In the genomic region with DNA sequence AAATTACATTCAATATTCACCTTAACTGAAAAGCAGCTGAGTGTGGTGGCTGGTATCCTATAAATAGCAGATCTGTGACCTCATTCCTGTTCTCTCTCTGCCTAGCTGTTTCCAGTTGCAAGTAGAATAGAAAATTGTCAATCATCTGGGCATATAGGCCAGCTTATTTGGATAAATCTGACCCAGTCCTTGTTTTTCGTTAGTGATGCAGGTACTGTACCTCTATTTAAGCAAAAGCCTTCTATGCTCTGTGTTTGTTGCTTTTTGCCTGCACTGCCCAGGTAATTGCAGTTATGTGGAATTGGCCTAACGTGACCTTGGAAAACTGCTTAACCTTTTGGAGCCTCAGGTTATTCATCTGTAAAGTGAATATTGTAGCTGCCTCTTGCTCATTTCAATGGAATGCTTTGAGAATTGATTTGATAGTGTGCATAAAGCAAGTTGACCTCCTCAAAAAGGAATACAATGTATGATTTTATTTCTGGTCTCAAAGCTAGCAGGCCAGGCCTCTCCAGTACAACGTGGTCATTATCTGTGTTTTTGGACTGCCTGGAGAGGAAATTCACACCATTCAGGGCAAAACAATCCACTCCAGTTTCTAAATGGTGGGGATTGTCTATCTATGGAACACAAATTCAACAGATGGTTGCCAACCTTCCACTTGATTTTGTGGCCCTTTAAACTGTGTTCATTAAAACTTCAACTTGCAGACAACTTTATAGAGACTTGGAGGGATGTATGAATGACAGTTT, we compare ENCODE assay signal across 9 cellular contexts.
A peak's percentile ranks its signal among the peaks of the same experiment; 100 is the strongest.
DNase-seq lines count a peak whose midpoint lies in the region; ATAC-seq and TF ChIP-seq lines count a peak whose summit lies in the region.
"Had no signal": no experiment of that assay in that cellular context is flagged by ENCODE, and none has a peak within 500 bp of the region (broad histone marks: within the 10 kb centered on the region; RNA-seq: fewer than 3 reads in every experiment).

No MANE protein-coding gene starts in this region.

- H3K27me3 ChIP-seq in Panc1 (ENCODE audit: control insufficient read depth, insufficient read depth, low read length) (no peaks in the 10 kb centered on the region), gastroesophageal sphincter (no peaks in the 10 kb centered on the region)
- no peaks in the 10 kb centered on the region for H3K27me3 ChIP-seq in CD8-positive, alpha-beta T cell (ENCODE audit: insufficient read depth, low read length)

- DNase-seq in DMS 273 (lab: John Stamatoyannopoulos, UW; ENCODE audit: unreplicated experiment) (peak; percentile 42), DMS 273 treated with DMSO at 0.1 percent for 48 hours (lab: John Stamatoyannopoulos, UW) (no peak), Panc1 (ENCODE audit: low read depth, low spot score) (no peak), GOT3 (lab: John Stamatoyannopoulos, UW) (no peak)
- no peak for DNase-seq in stimulated activated naive B cell treated with anti-CD40 and anti-IgM and Interleukin-4, amounts not matched to agents 10 μg/mL and 1 μg/mL and 100 μg/mL, for 72 hours
- no peak for DNase-seq in CD8-positive, alpha-beta T cell
- DNase-seq in stimulated activated CD4-positive, alpha-beta T cell treated with anti-CD3 and anti-CD28 coated beads, Interleukin-1b, Interleukin-23, amount 100 ng/mL, for 48 hours, result no peak
- DNase-seq: activated naive CD8-positive, alpha-beta T cell treated with anti-CD3 and anti-CD28 coated beads, Interleukin-2, amount 10 ng/mL, durations not matched to agents 7 days and 5 days had no signal

- no peak for TF ChIP-seq POLR2A in gastroesophageal sphincter (IDR thresholded peaks at IDR 0.05)

- peaks cover 32% of the 10 kb centered on the region for H3K4me1 ChIP-seq in Panc1 (ENCODE audit: control insufficient read depth, insufficient read depth, low read length)
- peaks cover 6 to 23% (median 13%) of the 10 kb centered on the region in 3 donors for H3K4me1 ChIP-seq in gastroesophageal sphincter
- no peaks in the 10 kb centered on the region for H3K4me1 ChIP-seq in CD8-positive, alpha-beta T cell (ENCODE audit: insufficient read depth, low read length)

- no peaks in the 10 kb centered on the region for H3K9me3 Mint-ChIP-seq in stimulated activated naive B cell treated with anti-CD40 and anti-IgM and Interleukin-4, amounts not matched to agents 10 μg/mL and 1 μg/mL and 100 μg/mL, for 72 hours
- no peaks in the 10 kb centered on the region for H3K9me3 Mint-ChIP-seq in CD8-positive, alpha-beta T cell
- H3K9me3 Mint-ChIP-seq: activated naive CD8-positive, alpha-beta T cell treated with anti-CD3 and anti-CD28 coated beads, Interleukin-2, amount 10 ng/mL, durations not matched to agents 7 days and 5 days had no signal

- H3K27ac Mint-ChIP-seq in stimulated activated naive B cell treated with anti-CD40 and anti-IgM and Interleukin-4, amounts not matched to agents 10 μg/mL and 1 μg/mL and 100 μg/mL, for 72 hours, result peak overlapping the region; percentile 14
- H3K27ac Mint-ChIP-seq in CD8-positive, alpha-beta T cell, result no peak overlapping the region
- H3K27ac Mint-ChIP-seq: activated naive CD8-positive, alpha-beta T cell treated with anti-CD3 and anti-CD28 coated beads, Interleukin-2, amount 10 ng/mL, durations not matched to agents 7 days and 5 days had no signal

- intact Hi-C loops in Panc1 (cut with micrococcal nuclease; ENCODE audit: unreplicated experiment), result loop anchor here (5.0 kb wide), 2 partner anchors 99 to 511 kb away; a partner anchor contains a TSS
- intact Hi-C loops in CD8-positive, alpha-beta T cell (cut with DNase I, micrococcal nuclease), result loop anchor here (2.0 to 5.0 kb wide), 3 partner anchors 511 to 1680 kb away; a partner anchor contains a TSS

- H3K27ac ChIP-seq in Panc1 (ENCODE audit: low read length) (peak overlapping the region; percentile 89), gastroesophageal sphincter (peak overlapping the region; percentile 43 to 73 (median 54))
- H3K27ac ChIP-seq in CD8-positive, alpha-beta T cell (ENCODE audit: low read depth, low read length), result no peak overlapping the region

- no peak for TF ChIP-seq CTCF in Panc1 (IDR thresholded peaks at IDR 0.05)
- no peak for TF ChIP-seq CTCF in gastroesophageal sphincter (IDR thresholded peaks at IDR 0.05)
- no peak for TF ChIP-seq CTCF in CD8-positive, alpha-beta T cell (IDR thresholded peaks at IDR 0.05)

- POLR2A ChIA-PET in Panc1 (lab: Charles Lee), result interaction anchor here (1.0 kb wide), 1 partner anchor 509 kb away, joined by 3 read pairs; a partner anchor contains a TSS
- POLR2A ChIA-PET in CD8-positive, alpha-beta T cell (lab: Charles Lee), result no interaction called here

- H3K36me3 ChIP-seq in Panc1 (ENCODE audit: control insufficient read depth, insufficient read depth, low read length) (no peaks in the 10 kb centered on the region), gastroesophageal sphincter (no peaks in the 10 kb centered on the region)
- no peaks in the 10 kb centered on the region for H3K36me3 ChIP-seq in CD8-positive, alpha-beta T cell (ENCODE audit: insufficient read depth, low read length)

- H3K4me3 ChIP-seq in Panc1 (ENCODE audit: low read depth in 2 of 2, low read length in 2 of 2) (no peak overlapping the region), gastroesophageal sphincter (no peak overlapping the region)
- H3K4me3 ChIP-seq in CD8-positive, alpha-beta T cell (ENCODE audit: low read depth, low read length), result no peak overlapping the region

- H3K9me3 ChIP-seq in Panc1 (ENCODE audit: control insufficient read depth, insufficient read depth, low read depth, low read length) (peaks cover 2% of the 10 kb centered on the region; the same call in 1 of the 2 replicates), gastroesophageal sphincter (no peaks in the 10 kb centered on the region)
- no peaks in the 10 kb centered on the region for H3K9me3 ChIP-seq in CD8-positive, alpha-beta T cell (ENCODE audit: low read length)

- no peak overlapping the region for H3K4me3 Mint-ChIP-seq in stimulated activated naive B cell treated with anti-CD40 and anti-IgM and Interleukin-4, amounts not matched to agents 10 μg/mL and 1 μg/mL and 100 μg/mL, for 72 hours
- no peak overlapping the region for H3K4me3 Mint-ChIP-seq in CD8-positive, alpha-beta T cell
- H3K4me3 Mint-ChIP-seq: activated naive CD8-positive, alpha-beta T cell treated with anti-CD3 and anti-CD28 coated beads, Interleukin-2, amount 10 ng/mL, durations not matched to agents 7 days and 5 days had no signal

- WGBS in gastroesophageal sphincter (ENCODE audit: low coverage in 1 of 2), 2 donors, result 23 to 53% methylated on average over 2 to 3 of the region's 3 CpGs

- BruUV-seq in Panc1 (replicated peaks; lab: Mats Ljungman, UMichigan), result no TSS peak

- ATAC-seq in Panc1, result peak; percentile 79
- ATAC-seq in gastroesophageal sphincter, result peak; percentile 44
- ATAC-seq in stimulated activated naive B cell treated with anti-CD40 and anti-IgM and Interleukin-4, amounts not matched to agents 10 μg/mL and 1 μg/mL and 100 μg/mL, for 72 hours (replicated peaks), result no peak
- ATAC-seq in CD8-positive, alpha-beta T cell, result no peak

- peaks cover 0 to 3% of the 10 kb centered on the region in 2 donors for H3K27me3 Mint-ChIP-seq in stimulated activated naive B cell treated with anti-CD40 and anti-IgM and Interleukin-4, amounts not matched to agents 10 μg/mL and 1 μg/mL and 100 μg/mL, for 72 hours
- H3K27me3 Mint-ChIP-seq in CD8-positive, alpha-beta T cell (ENCODE audit: low read depth), result peaks cover 2% of the 10 kb centered on the region
- H3K27me3 Mint-ChIP-seq: activated naive CD8-positive, alpha-beta T cell treated with anti-CD3 and anti-CD28 coated beads, Interleukin-2, amount 10 ng/mL, durations not matched to agents 7 days and 5 days had no signal

- H3K36me3 Mint-ChIP-seq in stimulated activated naive B cell treated with anti-CD40 and anti-IgM and Interleukin-4, amounts not matched to agents 10 μg/mL and 1 μg/mL and 100 μg/mL, for 72 hours, result no peaks in the 10 kb centered on the region
- H3K36me3 Mint-ChIP-seq in CD8-positive, alpha-beta T cell, result no peaks in the 10 kb centered on the region
- H3K36me3 Mint-ChIP-seq: activated naive CD8-positive, alpha-beta T cell treated with anti-CD3 and anti-CD28 coated beads, Interleukin-2, amount 10 ng/mL, durations not matched to agents 7 days and 5 days had no signal

- CTCF ChIA-PET in Panc1 (lab: Charles Lee), result interaction anchor here (1.0 kb wide), 1 partner anchor 508 kb away, joined by 3 read pairs; no protein-coding TSS in a partner anchor
- CTCF ChIA-PET in CD8-positive, alpha-beta T cell (lab: Charles Lee), result interaction anchor here (0.6 to 2.6 kb wide), 4 partner anchors 9 to 1070 kb away, joined by 3 to 11 read pairs (median 5); no protein-coding TSS in a partner anchor

- in situ Hi-C loops in Panc1 (cut with HindIII; ENCODE audit: low pct_unique_long_range_greater_than_20kb, low sequenced_read_pairs), result no loop called here

- H3K4me1 Mint-ChIP-seq in stimulated activated naive B cell treated with anti-CD40 and anti-IgM and Interleukin-4, amounts not matched to agents 10 μg/mL and 1 μg/mL and 100 μg/mL, for 72 hours, result peaks cover 10 to 22% of the 10 kb centered on the region in 2 donors
- H3K4me1 Mint-ChIP-seq in CD8-positive, alpha-beta T cell (ENCODE audit: low read depth), result no peaks in the 10 kb centered on the region
- H3K4me1 Mint-ChIP-seq: activated naive CD8-positive, alpha-beta T cell treated with anti-CD3 and anti-CD28 coated beads, Interleukin-2, amount 10 ng/mL, durations not matched to agents 7 days and 5 days had no signal

- TF ChIP-seq EP300 in gastroesophageal sphincter (IDR thresholded peaks at IDR 0.05), result no peak

Comparison
In these comparisons a context has a peak if more than half of its experiments do, and no peak if none do; other contexts are left out.
1. ATAC-seq: peak in Panc1 (single experiment) and gastroesophageal sphincter (single experiment); none in stimulated activated naive B cell treated with anti-CD40 and anti-IgM and Interleukin-4, amounts not matched to agents 10 μg/mL and 1 μg/mL and 100 μg/mL, for 72 hours (0 of 2) and CD8-positive, alpha-beta T cell (single experiment).